17 cellular contexts compared by ENCODE assay signal in the genomic region with DNA sequence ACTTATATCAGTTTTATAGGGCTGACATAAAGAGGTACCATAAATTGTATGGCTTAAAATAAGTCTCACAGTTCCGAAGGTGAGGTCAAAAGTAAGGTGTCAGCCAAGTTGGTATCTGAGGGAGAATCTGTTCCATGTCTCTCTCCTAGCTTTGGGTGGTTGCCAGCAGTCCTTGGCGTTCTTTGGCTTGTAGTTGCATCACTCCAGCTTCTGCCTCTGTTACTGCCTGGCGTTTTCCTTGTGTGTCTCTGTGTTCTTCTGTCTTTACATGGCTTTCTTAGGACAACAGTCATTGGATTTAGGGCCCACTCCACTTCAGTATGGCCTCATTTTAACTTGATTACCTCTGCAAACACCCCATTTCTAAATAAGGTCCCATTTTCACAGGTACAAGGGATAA. TPM values are rescaled to one million over a fixed set of nuclear protein-coding genes. Genes with fewer than 3 reads are reported as not detected.
DNase-seq lines count a peak whose midpoint lies in the region; ATAC-seq and TF ChIP-seq lines count a peak whose summit lies in the region.
"Had no signal": no experiment of that assay in that cellular context is flagged by ENCODE, and none has a peak within 500 bp of the region (broad histone marks: within the 10 kb centered on the region; RNA-seq: fewer than 3 reads in every experiment).

No MANE protein-coding gene starts in this region.

- ATAC-seq in left lobe of liver, result peak; percentile 81

- H3K27me3 ChIP-seq in brain microvascular endothelial cell (replicated peaks), result no peaks in the 10 kb centered on the region
- H3K27me3 ChIP-seq in tibial nerve, result no peaks in the 10 kb centered on the region
- H3K27me3 ChIP-seq in osteoblast (ENCODE audit: insufficient read depth, low read length), result no peaks in the 10 kb centered on the region
- H3K27me3 ChIP-seq: spleen had no signal

- H3K4me3 ChIP-seq in brain microvascular endothelial cell (ENCODE audit: low read depth, low read length), result no peak overlapping the region
- H3K4me3 ChIP-seq in tibial nerve, result no peak overlapping the region
- no peak overlapping the region for H3K4me3 ChIP-seq in osteoblast (ENCODE audit: insufficient read depth, low read length)
- H3K4me3 ChIP-seq: spleen had no signal

- TF ChIP-seq CTCF in brain microvascular endothelial cell (IDR thresholded peaks at IDR 0.05; ENCODE audit: low read depth, low read length, missing control alignments), result no peak
- no peak for TF ChIP-seq CTCF in tibial nerve (IDR thresholded peaks at IDR 0.05)
- no peak for TF ChIP-seq CTCF in osteoblast (IDR thresholded peaks at IDR 0.05; ENCODE audit: extremely low read depth, low read depth, low read length)

- H3K27ac ChIP-seq in brain microvascular endothelial cell (no peak overlapping the region), tibial nerve (no peak overlapping the region), osteoblast (ENCODE audit: low read depth, low read length) (no peak overlapping the region)
- H3K27ac ChIP-seq: 22Rv1, spleen had no signal

- no peaks in the 10 kb centered on the region for H3K4me1 ChIP-seq in tibial nerve
- no peaks in the 10 kb centered on the region for H3K4me1 ChIP-seq in osteoblast (ENCODE audit: insufficient read depth, low read length)
- H3K4me1 ChIP-seq: spleen had no signal

- TF ChIP-seq EP300 in tibial nerve (IDR thresholded peaks at IDR 0.05), result no peak

- no peaks in the 10 kb centered on the region for H3K36me3 ChIP-seq in brain microvascular endothelial cell (replicated peaks)
- H3K36me3 ChIP-seq in tibial nerve, result no peaks in the 10 kb centered on the region
- H3K36me3 ChIP-seq in osteoblast (ENCODE audit: insufficient read depth, low read length), result no peaks in the 10 kb centered on the region
- H3K36me3 ChIP-seq: spleen had no signal

- no peaks in the 10 kb centered on the region for H4K20me1 ChIP-seq in osteoblast (ENCODE audit: insufficient read depth, low read length)

- H3K9me3 ChIP-seq in tibial nerve (no peaks in the 10 kb centered on the region), osteoblast (ENCODE audit: low read depth, low read length) (no peaks in the 10 kb centered on the region)
- H3K9me3 ChIP-seq: spleen had no signal

- DNase-seq in DMS 273 (lab: John Stamatoyannopoulos, UW; ENCODE audit: unreplicated experiment) (peak; percentile 12), DMS 273 treated with DMSO at 0.1 percent for 48 hours (lab: John Stamatoyannopoulos, UW) (no peak), brain microvascular endothelial cell (peak; percentile 6), left lobe of liver (ENCODE audit: low spot score) (peak; percentile 73), tibial nerve (ENCODE audit: low spot score in 2 of 2) (peak; percentile 52 to 69), osteoblast (ENCODE audit: insufficient read length, low spot score, missing footprints) (no peak), HUDEP-2 (lab: John Stamatoyannopoulos, UW; ENCODE audit: unreplicated experiment in 76 of 76) (no peak), AG08395 (ENCODE audit: low spot score) (no peak)
- DNase-seq: activated CD4-positive, alpha-beta memory T cell treated with anti-CD3 and anti-CD28 coated beads for 36 hours; COR-L47; foreskin melanocyte; KG1; kidney; NCI-H510A; spleen had no signal

- no peaks in the 10 kb centered on the region for H3K79me2 ChIP-seq in osteoblast (ENCODE audit: insufficient read depth, low read length)

- H2AFZ ChIP-seq in osteoblast (ENCODE audit: low read length), result no peak overlapping the region

- WGBS in tibial nerve, 2 donors, result 42 to 55% methylated on average over 3 of the region's 3 CpGs

- no peak for TF ChIP-seq POLR2A in tibial nerve (IDR thresholded peaks at IDR 0.05)

- in situ Hi-C loops in brain microvascular endothelial cell (cut with HindIII; ENCODE audit: low pct_ligation_motif_present, low sequenced_read_pairs), result no loop called here

- no peak overlapping the region for H3K4me2 ChIP-seq in osteoblast (ENCODE audit: insufficient read depth, low read length)

RNA-seq across cellular contexts. Expression of a gene that starts 16.7 kb away (rescaled TPM):
- total RNA-seq in left lobe of liver (1.5 TPM), tibial nerve (not detected), osteoblast (under 0.01 TPM in 1 of 2 replicates, not detected in the other)
- total RNA-seq: activated CD4-positive, alpha-beta memory T cell treated with anti-CD3 and anti-CD28 coated beads for 36 hours; T-helper 2 cell treated with Interferon-gamma antibody and Interleukin-4, amounts not matched to agents 100 ng/mL and 5 ng/mL, for 36 hours had no signal

Comparison
In these comparisons a context has a peak if more than half of its experiments do, and no peak if none do; other contexts are left out.
1. DNase-seq: peak in DMS 273 (single experiment), brain microvascular endothelial cell (single experiment), left lobe of liver (single experiment) and tibial nerve (2 of 2); none in DMS 273 treated with DMSO at 0.1 percent for 48 hours (single experiment), osteoblast (single experiment), HUDEP-2 (0 of 76) and AG08395 (single experiment).